20 cellular contexts compared by ENCODE assay signal in genomic region chr4:17583944-17584343, GRCh38. TPM values are rescaled to one million over a fixed set of nuclear protein-coding genes. Genes with fewer than 3 reads are reported as not detected.
DNase-seq lines count a peak whose midpoint lies in the region; ATAC-seq and TF ChIP-seq lines count a peak whose summit lies in the region.
"Had no signal": no experiment of that assay in that cellular context is flagged by ENCODE, and none has a peak within 500 bp of the region (broad histone marks: within the 10 kb centered on the region; RNA-seq: fewer than 3 reads in every experiment).

No MANE protein-coding gene starts in this region.

- no peaks in the 10 kb centered on the region for H3K27me3 ChIP-seq in tibial artery
- H3K27me3 ChIP-seq: BLaER1 treated with 17β-estradiol and CSF1 and Interleukin-3, amounts not matched to agents 10 nM and 100 nM had no signal

- no peak for DNase-seq in activated naive CD4-positive, alpha-beta T cell treated with anti-CD3 and anti-CD28 coated beads, Interleukin-2, amount 10 ng/mL, durations not matched to agents 7 days and 5 days
- DNase-seq in activated naive CD4-positive, alpha-beta T cell treated with anti-CD3 and anti-CD28 coated beads, Interleukin-2, amount 50 U/mL, for 16 hours: no peak
- DNase-seq in NCI-H446 (lab: John Stamatoyannopoulos, UW) (peak; percentile 37 to 69), cerebellum (ENCODE audit: low spot score) (peak; percentile 30), tibial artery (no peak)
- no peak for DNase-seq in stimulated activated CD4-positive, alpha-beta T cell treated with anti-CD3 and anti-CD28 coated beads, Interleukin-12 subunit alpha, Interleukin-12 subunit beta, amount 100 ng/mL, for 4 hours
- DNase-seq: CD8-positive, alpha-beta memory T cell; DND-41; GDM1; NCI-H1048; NCI-H1436 treated with DMSO at 0.1 percent for 48 hours; NCI-H2081; NCI-H510A treated with DMSO at 0.1 percent for 48 hours; Right ventricle myocardium superior had no signal

- no peak overlapping the region for H3K4me3 ChIP-seq in tibial artery
- H3K4me3 ChIP-seq: BLaER1 treated with 17β-estradiol and CSF1 and Interleukin-3, amounts not matched to agents 10 nM and 100 nM; SK-N-MC had no signal

- H3K27ac ChIP-seq in temporal lobe (ENCODE audit: low read depth, low read length) (peak overlapping the region; percentile 44), tibial artery (no peak overlapping the region)
- H3K27ac ChIP-seq: KMS-11, SK-N-MC had no signal

- CTCF ChIA-PET in activated naive CD4-positive, alpha-beta T cell treated with anti-CD3 and anti-CD28 coated beads, Interleukin-2, amount 10 ng/mL, durations not matched to agents 7 days and 5 days (lab: Charles Lee): interaction anchor here (0.9 kb wide), 1 partner anchor 1009 kb away, joined by 3 read pairs; no protein-coding TSS in a partner anchor

- H3K4me3 Mint-ChIP-seq in activated naive CD4-positive, alpha-beta T cell treated with anti-CD3 and anti-CD28 coated beads, Interleukin-2, amount 10 ng/mL, durations not matched to agents 7 days and 5 days: no peak overlapping the region

- intact Hi-C loops in tibial artery (cut with DNase I; ENCODE audit: low total_unique reads): no loop called here

- H3K36me3 ChIP-seq in tibial artery: peaks cover 64 to 80% (median 67%) of the 10 kb centered on the region in 3 donors

- peaks cover 58% of the 10 kb centered on the region for H3K36me3 Mint-ChIP-seq in activated naive CD4-positive, alpha-beta T cell treated with anti-CD3 and anti-CD28 coated beads, Interleukin-2, amount 10 ng/mL, durations not matched to agents 7 days and 5 days

- H3K4me1 Mint-ChIP-seq in activated naive CD4-positive, alpha-beta T cell treated with anti-CD3 and anti-CD28 coated beads, Interleukin-2, amount 10 ng/mL, durations not matched to agents 7 days and 5 days: peaks cover 23% of the 10 kb centered on the region

- no peak for TF ChIP-seq CTCF in tibial artery (IDR thresholded peaks at IDR 0.05)

- no peak for ATAC-seq in HG02571 (IDR thresholded peaks at IDR 0.05; ENCODE audit: unreplicated experiment)
- ATAC-seq: HCT116 had no signal

- no peaks in the 10 kb centered on the region for H3K9me3 Mint-ChIP-seq in activated naive CD4-positive, alpha-beta T cell treated with anti-CD3 and anti-CD28 coated beads, Interleukin-2, amount 10 ng/mL, durations not matched to agents 7 days and 5 days
- H3K9me3 Mint-ChIP-seq: CD8-positive, alpha-beta memory T cell had no signal

- H3K27ac Mint-ChIP-seq in activated naive CD4-positive, alpha-beta T cell treated with anti-CD3 and anti-CD28 coated beads, Interleukin-2, amount 10 ng/mL, durations not matched to agents 7 days and 5 days: peak overlapping the region; percentile 50

- no peaks in the 10 kb centered on the region for H3K9me3 ChIP-seq in tibial artery
- H3K9me3 ChIP-seq: BLaER1 treated with 17β-estradiol and CSF1 and Interleukin-3, amounts not matched to agents 10 nM and 100 nM had no signal

- no peaks in the 10 kb centered on the region for H3K27me3 Mint-ChIP-seq in activated naive CD4-positive, alpha-beta T cell treated with anti-CD3 and anti-CD28 coated beads, Interleukin-2, amount 10 ng/mL, durations not matched to agents 7 days and 5 days
- H3K27me3 Mint-ChIP-seq: CD8-positive, alpha-beta memory T cell had no signal

- peaks cover 0 to 7% (median under 1%) of the 10 kb centered on the region in 4 donors for H3K4me1 ChIP-seq in tibial artery

RNA-seq across cellular contexts. Expression of gene LAP3, which starts 6.9 kb away (rescaled TPM):
- total RNA-seq in cerebellum (35.3 TPM), temporal lobe (34.4 TPM)

RNA-seq across cellular contexts. Expression of gene MED28, which starts 30.5 kb away (rescaled TPM):
- 52.0 TPM for total RNA-seq in cerebellum
- 30.7 TPM for total RNA-seq in temporal lobe

Comparison
In these comparisons a context has a peak if more than half of its experiments do, and no peak if none do; other contexts are left out.
1. DNase-seq: peak in NCI-H446 (2 of 2) and cerebellum (single experiment); none in activated naive CD4-positive, alpha-beta T cell treated with anti-CD3 and anti-CD28 coated beads, Interleukin-2, amount 10 ng/mL, durations not matched to agents 7 days and 5 days (single experiment), activated naive CD4-positive, alpha-beta T cell treated with anti-CD3 and anti-CD28 coated beads, Interleukin-2, amount 50 U/mL, for 16 hours (single experiment), stimulated activated CD4-positive, alpha-beta T cell treated with anti-CD3 and anti-CD28 coated beads, Interleukin-12 subunit alpha, Interleukin-12 subunit beta, amount 100 ng/mL, for 4 hours (single experiment) and tibial artery (0 of 2).